In the genomic region with DNA sequence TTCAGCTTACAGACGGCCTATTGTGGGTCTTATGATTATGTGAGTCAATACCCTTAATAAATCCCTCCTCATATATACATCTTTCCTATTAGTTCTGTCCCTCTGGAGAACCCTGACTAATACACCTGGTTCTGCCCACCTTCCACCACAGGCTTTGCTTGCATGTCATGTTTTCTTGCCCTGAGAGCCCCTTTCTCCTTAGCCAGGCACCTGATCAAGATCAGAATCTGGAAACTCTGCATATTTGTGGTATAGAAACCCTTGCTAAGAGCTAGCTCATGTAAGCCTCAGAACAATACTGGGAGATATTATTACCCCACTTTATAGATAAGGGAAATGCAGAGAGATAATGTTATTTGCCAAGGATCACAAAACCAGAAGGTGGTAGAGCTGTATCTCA, we compare ENCODE assay signal across 28 cellular contexts.
"Had no signal": no experiment of that assay in that cellular context is flagged by ENCODE, and none has a peak within 500 bp of the region (broad histone marks: within the 10 kb centered on the region; RNA-seq: fewer than 3 reads in every experiment).

No MANE protein-coding gene starts in this region.

- ATAC-seq: natural killer cell treated with Interleukin-12 subunit alpha and Interleukin-12 subunit beta and Interleukin-15 and Interleukin-18, amount 100 ng/mL, for 72 hours; psoas muscle; right cardiac atrium; right lobe of liver; stimulated activated effector memory CD8-positive, alpha-beta T cell treated with anti-CD3 and anti-CD28 coated beads, Interleukin-12 subunit alpha, Interleukin-12 subunit beta, amount 100 ng/mL, for 72 hours had no signal

- H3K9me3 Mint-ChIP-seq: natural killer cell treated with Interleukin-12 subunit alpha and Interleukin-12 subunit beta and Interleukin-15 and Interleukin-18, amount 100 ng/mL, for 72 hours; nephron progenitor cell; stimulated activated effector memory CD8-positive, alpha-beta T cell treated with anti-CD3 and anti-CD28 coated beads, Interleukin-12 subunit alpha, Interleukin-12 subunit beta, amount 100 ng/mL, for 72 hours; stimulated activated naive B cell treated with anti-CD40 and anti-IgM and Interleukin-4, amounts not matched to agents 10 μg/mL and 1 μg/mL and 100 μg/mL, for 72 hours; stimulated activated naive CD8-positive, alpha-beta T cell treated with anti-CD3 and anti-CD28 coated beads, Interleukin-15, Interleukin-2, amounts not matched to agents 100 ng/mL and 50 ng/mL, for 24 hours had no signal

- H3K27ac Mint-ChIP-seq: natural killer cell treated with Interleukin-12 subunit alpha and Interleukin-12 subunit beta and Interleukin-15 and Interleukin-18, amount 100 ng/mL, for 72 hours; nephron progenitor cell; progenitor cell of endocrine pancreas; stimulated activated effector memory CD8-positive, alpha-beta T cell treated with anti-CD3 and anti-CD28 coated beads, Interleukin-12 subunit alpha, Interleukin-12 subunit beta, amount 100 ng/mL, for 72 hours; stimulated activated naive B cell treated with anti-CD40 and anti-IgM and Interleukin-4, amounts not matched to agents 10 μg/mL and 1 μg/mL and 100 μg/mL, for 72 hours; stimulated activated naive CD8-positive, alpha-beta T cell treated with anti-CD3 and anti-CD28 coated beads, Interleukin-15, Interleukin-2, amounts not matched to agents 100 ng/mL and 50 ng/mL, for 24 hours had no signal

- H3K4me3 Mint-ChIP-seq: natural killer cell treated with Interleukin-12 subunit alpha and Interleukin-12 subunit beta and Interleukin-15 and Interleukin-18, amount 100 ng/mL, for 72 hours; nephron progenitor cell; neural crest cell; stimulated activated effector memory CD8-positive, alpha-beta T cell treated with anti-CD3 and anti-CD28 coated beads, Interleukin-12 subunit alpha, Interleukin-12 subunit beta, amount 100 ng/mL, for 72 hours; stimulated activated naive B cell treated with anti-CD40 and anti-IgM and Interleukin-4, amounts not matched to agents 10 μg/mL and 1 μg/mL and 100 μg/mL, for 72 hours; stimulated activated naive CD8-positive, alpha-beta T cell treated with anti-CD3 and anti-CD28 coated beads, Interleukin-15, Interleukin-2, amounts not matched to agents 100 ng/mL and 50 ng/mL, for 24 hours had no signal

- H3K4me1 Mint-ChIP-seq: stimulated activated effector memory CD8-positive, alpha-beta T cell treated with anti-CD3 and anti-CD28 coated beads, Interleukin-12 subunit alpha, Interleukin-12 subunit beta, amount 100 ng/mL, for 72 hours; stimulated activated naive B cell treated with anti-CD40 and anti-IgM and Interleukin-4, amounts not matched to agents 10 μg/mL and 1 μg/mL and 100 μg/mL, for 72 hours had no signal

- H3K36me3 Mint-ChIP-seq: natural killer cell treated with Interleukin-12 subunit alpha and Interleukin-12 subunit beta and Interleukin-15 and Interleukin-18, amount 100 ng/mL, for 72 hours; stimulated activated effector memory CD8-positive, alpha-beta T cell treated with anti-CD3 and anti-CD28 coated beads, Interleukin-12 subunit alpha, Interleukin-12 subunit beta, amount 100 ng/mL, for 72 hours had no signal

- H3K4me1 ChIP-seq: right lobe of liver, sigmoid colon, stomach, thyroid gland, upper lobe of left lung had no signal

- H3K36me3 ChIP-seq: neutrophil, ovary, right lobe of liver, sigmoid colon, stomach, thoracic aorta, thyroid gland, tibial nerve, upper lobe of left lung, vagina had no signal

- H3K27me3 ChIP-seq: neutrophil, ovary, right lobe of liver, sigmoid colon, stomach, thyroid gland, tibial nerve, upper lobe of left lung, vagina had no signal

- H3K79me2 ChIP-seq: parathyroid adenoma had no signal

- H2AFZ ChIP-seq: parathyroid adenoma had no signal

- H3K27ac ChIP-seq: neutrophil, ovary, parathyroid adenoma, psoas muscle, right lobe of liver, sigmoid colon, stomach, thoracic aorta, thyroid gland, tibial nerve, upper lobe of left lung, vagina had no signal

- H3K27me3 Mint-ChIP-seq: stimulated activated naive CD8-positive, alpha-beta T cell treated with anti-CD3 and anti-CD28 coated beads, Interleukin-15, Interleukin-2, amounts not matched to agents 100 ng/mL and 50 ng/mL, for 24 hours had no signal

- DNase-seq: nephron progenitor cell; nucleus accumbens; ovary; posterior cingulate gyrus; psoas muscle; right cardiac atrium; sigmoid colon; stimulated activated CD4-positive, alpha-beta T cell treated with anti-CD3 and anti-CD28 coated beads, Interleukin-15, amount 100 ng/mL, for 24 hours; stimulated activated CD4-positive, alpha-beta T cell treated with anti-CD3 and anti-CD28 coated beads, Interleukin-2, amount 100 ng/mL, for 24 hours; stimulated activated CD4-positive, alpha-beta T cell treated with anti-CD3 and anti-CD28 coated beads, Interleukin-2, amount 100 ng/mL, for 48 hours; stimulated activated CD4-positive, alpha-beta T cell treated with anti-CD3 and anti-CD28 coated beads, Interleukin-4, amount 100 ng/mL, for 24 hours; stimulated activated naive B cell treated with anti-CD40 and anti-IgM and Interleukin-4, amounts not matched to agents 10 μg/mL and 1 μg/mL and 100 μg/mL, for 72 hours; stimulated activated naive CD4-positive, alpha-beta T cell treated with Interleukin-2 at 50 U/mL for 16 hours; stomach; thyroid gland; trophoblast cell; upper lobe of left lung had no signal

- H3K9me3 ChIP-seq: neutrophil, ovary, psoas muscle, right lobe of liver, sigmoid colon, stomach, thoracic aorta, thyroid gland, tibial nerve, upper lobe of left lung, vagina had no signal

- H3K4me3 ChIP-seq: ovary, psoas muscle, right lobe of liver, sigmoid colon, stomach, thoracic aorta, thyroid gland, tibial nerve, upper lobe of left lung, vagina had no signal
